24 cellular contexts compared by ENCODE assay signal in genomic region chr13:44410328-44410859, GRCh38. TPM values are rescaled to one million over a fixed set of nuclear protein-coding genes. Genes with fewer than 3 reads are reported as not detected.
DNase-seq lines count a peak whose midpoint lies in the region; ATAC-seq, FAIRE-seq and TF ChIP-seq lines count a peak whose summit lies in the region.
"Had no signal": no experiment of that assay in that cellular context is flagged by ENCODE, and none has a peak within 500 bp of the region (broad histone marks: within the 10 kb centered on the region; RNA-seq: fewer than 3 reads in every experiment).

No MANE protein-coding gene starts in this region.

- H3K4me1 Mint-ChIP-seq in activated CD4-positive, alpha-beta T cell treated with anti-CD3 and anti-CD28 coated beads for 36 hours, result peaks cover 6% of the 10 kb centered on the region

- no peak overlapping the region for H3K4me3 Mint-ChIP-seq in activated CD4-positive, alpha-beta T cell treated with anti-CD3 and anti-CD28 coated beads for 36 hours
- H3K4me3 Mint-ChIP-seq: stimulated activated naive CD8-positive, alpha-beta T cell treated with anti-CD3 and anti-CD28 coated beads, Interleukin-15, Interleukin-2, amounts not matched to agents 100 ng/mL and 50 ng/mL, for 24 hours; T-helper 2 cell treated with Interferon-gamma antibody and Interleukin-4, amounts not matched to agents 5 μg/mL and 100 μg/mL, for 36 hours; type B pancreatic cell had no signal

- no peak for TF ChIP-seq POLR2A in HepG2 (IDR thresholded peaks at IDR 0.05; ENCODE audit: insufficient read depth in 1 of 2, low read depth in 2 of 2, low read length in 2 of 2)
- no peak for TF ChIP-seq POLR2A in transverse colon (IDR thresholded peaks at IDR 0.05)

- H3K4me3 ChIP-seq in OCI-LY7 (ENCODE audit: low read depth, low read length, poor library complexity, severe bottlenecking) (no peak overlapping the region), HepG2 (replicated peaks in 1 of 3; ENCODE audit: insufficient read depth in 1 of 3, low read depth in 2 of 3, low read length in 3 of 3) (no peak overlapping the region), transverse colon (no peak overlapping the region)
- H3K4me3 ChIP-seq: A549, body of pancreas, esophagus squamous epithelium, lower lobe of right lung had no signal

- intact Hi-C loops in activated CD4-positive, alpha-beta T cell treated with anti-CD3 and anti-CD28 coated beads for 36 hours (cut with DNase I, micrococcal nuclease), result no loop called here
- intact Hi-C loops in OCI-LY7 (cut with micrococcal nuclease; ENCODE audit: unreplicated experiment) (no loop called here), HepG2 (cut with micrococcal nuclease; ENCODE audit: unreplicated experiment) (no loop called here), transverse colon (cut with DNase I; ENCODE audit: low total_unique reads) (no loop called here)

- POLR2A ChIA-PET in activated CD4-positive, alpha-beta T cell treated with anti-CD3 and anti-CD28 coated beads for 36 hours (lab: Charles Lee), result no interaction called here
- POLR2A ChIA-PET in OCI-LY7 (lab: Charles Lee), result no interaction called here
- POLR2A ChIA-PET in HepG2 (lab: Yijun Ruan, JAX), result no interaction called here

- TF ChIP-seq EP300 in HepG2 (IDR thresholded peaks at IDR 0.05; ENCODE audit: low read depth in 2 of 2, low read length in 2 of 2), result no peak
- no peak for TF ChIP-seq EP300 in HepG2 (CRISPR knock-in tag; IDR thresholded peaks at IDR 0.05; ENCODE audit: borderline replicate concordance)
- TF ChIP-seq EP300 in transverse colon (IDR thresholded peaks at IDR 0.05; ENCODE audit: low read depth), result no peak

- no peak overlapping the region for H3K9ac ChIP-seq in HepG2 (ENCODE audit: insufficient read depth, low read depth, low read length)

- CTCF ChIA-PET in activated CD4-positive, alpha-beta T cell treated with anti-CD3 and anti-CD28 coated beads for 36 hours (lab: Charles Lee), result no interaction called here
- CTCF ChIA-PET in OCI-LY7 (lab: Charles Lee; ENCODE audit: unreplicated experiment) (no interaction called here), HepG2 (lab: Yijun Ruan, JAX; ENCODE audit: low intra/inter-chr PET ratio, low total read pairs) (no interaction called here)

- TF ChIP-seq CTCF in OCI-LY7 (conservative IDR thresholded peaks at IDR 0.05; ENCODE audit: low read length) (peak; percentile 47; the same call in 1 of the 2 replicates), HepG2 (CRISPR knock-in tag; IDR thresholded peaks at IDR 0.05) (peak; percentile 44; the same call in 1 of the 2 replicates), transverse colon (IDR thresholded peaks at IDR 0.05) (no peak)

- peak; percentile 11 for DNase-seq in activated CD4-positive, alpha-beta T cell treated with anti-CD3 and anti-CD28 coated beads for 36 hours
- no peak for DNase-seq in activated CD4-positive, alpha-beta T cell treated with anti-CD3 and anti-CD28 coated beads for 4 hours
- DNase-seq in OCI-LY7 (ENCODE audit: low spot score) (peak; percentile 4), HepG2 (ENCODE audit: low spot score) (no peak), transverse colon (peak; percentile 40), NCI-H524 treated with DMSO at 0.1 percent for 48 hours (lab: John Stamatoyannopoulos, UW) (no peak)
- DNase-seq: activated CD8-positive, alpha-beta memory T cell treated with anti-CD3 and anti-CD28 coated beads, Interleukin-2, amount 50 U/mL, for 48 hours; effector memory CD4-positive, alpha-beta T cell; esophagus squamous epithelium; islet precursor cell; lower lobe of right lung; NCI-H1092 treated with DMSO at 0.1 percent for 48 hours; NCI-H2107; NCI-H510A treated with DMSO at 0.1 percent for 48 hours; stimulated activated CD4-positive, alpha-beta T cell treated with anti-CD3 and anti-CD28 coated beads, Interleukin-4, amount 100 ng/mL, for 4 hours had no signal

- H2AFZ ChIP-seq in OCI-LY7 (ENCODE audit: low read length) (no peak overlapping the region), HepG2 (ENCODE audit: low read length) (no peak overlapping the region)

- WGBS in HepG2 (ENCODE audit: low lambda C conversion rate), result 36% methylated on average over 6 of the region's 6 CpGs
- 71 to 72% methylated on average over 4 to 6 of the region's 6 CpGs for WGBS in transverse colon (ENCODE audit: low coverage in 1 of 2), 2 donors

- no peak overlapping the region for H3K4me2 ChIP-seq in OCI-LY7 (ENCODE audit: low read length)
- H3K4me2 ChIP-seq in HepG2 (ENCODE audit: low read depth, low read length), result peak overlapping the region; percentile 29; the same call in 1 of the 2 replicates
- H3K4me2 ChIP-seq: A549 had no signal

- no peaks in the 10 kb centered on the region; a peak in 2 of 5 replicates for H3K27me3 ChIP-seq in HepG2 (ENCODE audit: control insufficient read depth in 1 of 2, insufficient read depth in 2 of 2, low read length in 2 of 2)
- H3K27me3 ChIP-seq in transverse colon, result no peaks in the 10 kb centered on the region
- H3K27me3 ChIP-seq: body of pancreas, esophagus squamous epithelium had no signal

- H3K9me3 Mint-ChIP-seq in activated CD4-positive, alpha-beta T cell treated with anti-CD3 and anti-CD28 coated beads for 36 hours (ENCODE audit: low read depth), result no peaks in the 10 kb centered on the region
- H3K9me3 Mint-ChIP-seq: stimulated activated naive CD8-positive, alpha-beta T cell treated with anti-CD3 and anti-CD28 coated beads, Interleukin-15, Interleukin-2, amounts not matched to agents 100 ng/mL and 50 ng/mL, for 24 hours; T-helper 2 cell treated with Interferon-gamma antibody and Interleukin-4, amounts not matched to agents 5 μg/mL and 100 μg/mL, for 36 hours; type B pancreatic cell had no signal

- H3K36me3 ChIP-seq in OCI-LY7 (ENCODE audit: insufficient read depth, low read length), result no peaks in the 10 kb centered on the region
- H3K36me3 ChIP-seq in HepG2 (replicated peaks in 1 of 2; ENCODE audit: control insufficient read depth in 1 of 2, insufficient read depth in 2 of 2, low read length in 2 of 2), result no peaks in the 10 kb centered on the region
- H3K36me3 ChIP-seq in transverse colon, result no peaks in the 10 kb centered on the region
- H3K36me3 ChIP-seq: esophagus squamous epithelium, lower lobe of right lung had no signal

- no peak for TF ChIP-seq RAD21 in HepG2 (CRISPR knock-in tag; IDR thresholded peaks at IDR 0.05)

- H3K9me2 ChIP-seq in OCI-LY7 (ENCODE audit: insufficient read depth, low read length), result no peaks in the 10 kb centered on the region

- H3K9me3 ChIP-seq in OCI-LY7 (ENCODE audit: low read length) (no peaks in the 10 kb centered on the region), HepG2 (ENCODE audit: low read length) (no peaks in the 10 kb centered on the region), transverse colon (no peaks in the 10 kb centered on the region)
- H3K9me3 ChIP-seq: A549, body of pancreas, esophagus squamous epithelium, lower lobe of right lung had no signal

- peak; percentile 54 for FAIRE-seq in HepG2 (lab: Jason Lieb, UNC)
- FAIRE-seq: A549 had no signal

- H3K27ac ChIP-seq in OCI-LY7 (ENCODE audit: low read depth, low read length, poor library complexity, severe bottlenecking) (no peak overlapping the region), HepG2 (ENCODE audit: extremely low read length, insufficient read depth, low read length) (no peak overlapping the region), transverse colon (no peak overlapping the region)
- H3K27ac ChIP-seq: body of pancreas, esophagus squamous epithelium, lower lobe of right lung, VCaP had no signal

- in situ Hi-C loops in HepG2 (cut with HindIII; ENCODE audit: extremely low pct_ligation_motif_present, low pct_unique_long_range_greater_than_20kb), result no loop called here
- in situ Hi-C loops in transverse colon (cut with MboI; ENCODE audit: low pct_ligation_motif_present in 1 of 4, low pct_unique_long_range_greater_than_20kb in 1 of 4, low sequenced_read_pairs in 3 of 4), result no loop called here

- H3K79me2 ChIP-seq in OCI-LY7 (ENCODE audit: insufficient read depth, low read depth, low read length) (no peaks in the 10 kb centered on the region), HepG2 (ENCODE audit: insufficient read depth, low read length) (no peaks in the 10 kb centered on the region)

- no peaks in the 10 kb centered on the region for H3K36me3 Mint-ChIP-seq in activated CD4-positive, alpha-beta T cell treated with anti-CD3 and anti-CD28 coated beads for 36 hours (ENCODE audit: low read depth)
- H3K36me3 Mint-ChIP-seq: type B pancreatic cell had no signal

- H4K20me1 ChIP-seq in OCI-LY7 (ENCODE audit: insufficient read depth, low read length), result no peaks in the 10 kb centered on the region
- no peaks in the 10 kb centered on the region for H4K20me1 ChIP-seq in HepG2 (ENCODE audit: insufficient read depth, low read length)

- H3K4me1 ChIP-seq in OCI-LY7 (ENCODE audit: insufficient read depth, low read length, poor library complexity, severe bottlenecking) (no peaks in the 10 kb centered on the region), HepG2 (ENCODE audit: insufficient read depth, low read length) (peaks cover 41% of the 10 kb centered on the region), transverse colon (peaks cover 0 to 5% (median 4%) of the 10 kb centered on the region in 4 donors)
- H3K4me1 ChIP-seq: A549, body of pancreas, lower lobe of right lung had no signal

- no peak overlapping the region for H3K27ac Mint-ChIP-seq in activated CD4-positive, alpha-beta T cell treated with anti-CD3 and anti-CD28 coated beads for 36 hours
- H3K27ac Mint-ChIP-seq: stimulated activated naive CD8-positive, alpha-beta T cell treated with anti-CD3 and anti-CD28 coated beads, Interleukin-15, Interleukin-2, amounts not matched to agents 100 ng/mL and 50 ng/mL, for 24 hours; T-helper 2 cell treated with Interferon-gamma antibody and Interleukin-4, amounts not matched to agents 5 μg/mL and 100 μg/mL, for 36 hours; type B pancreatic cell had no signal

- ATAC-seq in activated CD4-positive, alpha-beta T cell treated with anti-CD3 and anti-CD28 coated beads for 36 hours, result no peak
- ATAC-seq in HepG2 (peak; percentile 57), GM19328 (IDR thresholded peaks at IDR 0.05; ENCODE audit: unreplicated experiment) (no peak), HG03521 (IDR thresholded peaks at IDR 0.05; ENCODE audit: unreplicated experiment) (no peak)
- ATAC-seq: A549, body of pancreas, lower lobe of right lung, SK-N-SH treated with all-trans-retinoic acid at 6 μM for 48 hours had no signal

- peaks cover 2% of the 10 kb centered on the region for H3K27me3 Mint-ChIP-seq in activated CD4-positive, alpha-beta T cell treated with anti-CD3 and anti-CD28 coated beads for 36 hours

- BruUV-seq in OCI-LY7 (replicated peaks; lab: Mats Ljungman, UMichigan) (no TSS peak), HepG2 (replicated peaks; lab: Mats Ljungman, UMichigan) (no TSS peak)

RNA-seq across cellular contexts. Expression of gene SERP2, which starts 36.8 kb away (rescaled TPM):
- under 1 TPM; 0.63 to 0.98 TPM for total RNA-seq in activated CD4-positive, alpha-beta T cell treated with anti-CD3 and anti-CD28 coated beads for 36 hours
- total RNA-seq in OCI-LY7 (2014; rRNA removed; shearing (Covaris generic)), result not detected in 2 replicates
- total RNA-seq in OCI-LY7 (2022), result not detected in 2 replicates
- not detected in 2 replicates for total RNA-seq in HepG2 (2016; rRNA removed; fragmentation: Illumina TruSeq; extraction: Trizol)
- total RNA-seq in HepG2 (2016; cell fraction: cytosol; rRNA removed; fragmentation: Illumina TruSeq; extraction: Trizol; ENCODE audit: low read depth), result not detected in 2 replicates
- total RNA-seq in HepG2 (2016; cell fraction: insoluble cytoplasmic fraction; rRNA removed; fragmentation: Illumina TruSeq; extraction: Trizol), result not detected in 2 replicates
- total RNA-seq in HepG2 (2016; cell fraction: membrane; rRNA removed; fragmentation: Illumina TruSeq; extraction: Trizol), result not detected in 2 replicates
- not detected in 2 replicates for total RNA-seq in HepG2 (2016; cell fraction: nucleus; rRNA removed; fragmentation: Illumina TruSeq; extraction: Trizol)
- polyA plus RNA-seq in HepG2 (2011; rRNA removed), result not detected in 2 replicates
- polyA plus RNA-seq in HepG2 (2011; cell fraction: cytosol; rRNA removed), result not detected in 2 replicates
- not detected in 2 replicates for polyA plus RNA-seq in HepG2 (2011; cell fraction: nucleus; rRNA removed)
- not detected in 2 replicates for polyA plus RNA-seq in HepG2 (2012)
- not detected in 2 replicates for polyA plus RNA-seq in HepG2 (2016; cell fraction: cytosol; fragmentation: Illumina TruSeq; extraction: Trizol; ENCODE audit: low read depth)
- not detected in 2 replicates for polyA plus RNA-seq in HepG2 (2016; cell fraction: insoluble cytoplasmic fraction; fragmentation: Illumina TruSeq; extraction: Trizol; ENCODE audit: low read depth)
- not detected in 2 replicates for polyA plus RNA-seq in HepG2 (2016; cell fraction: membrane; fragmentation: Illumina TruSeq; extraction: Trizol; ENCODE audit: low read depth)
- not detected in 2 replicates for polyA plus RNA-seq in HepG2 (2016; cell fraction: nucleus; fragmentation: Illumina TruSeq; extraction: Trizol; ENCODE audit: insufficient read depth, low read depth)
- polyA minus RNA-seq in HepG2 (2011; rRNA and poly(A)+ RNA removed; ENCODE audit: low replicate concordance), result not detected in 2 replicates
- not detected in 2 replicates for polyA minus RNA-seq in HepG2 (2011; cell fraction: cytosol; rRNA and poly(A)+ RNA removed)
- polyA minus RNA-seq in HepG2 (2011; cell fraction: nucleus; rRNA and poly(A)+ RNA removed), result not detected in 2 replicates
- total RNA-seq in transverse colon, result 1 to 10 TPM in 2 of 4 donors, not detected in 2; 1.8 to 2.4 TPM
- polyA plus RNA-seq: A549 had no signal

Comparison
In these comparisons a context has a peak if more than half of its experiments do, and no peak if none do; other contexts are left out.
1. DNase-seq: peak in activated CD4-positive, alpha-beta T cell treated with anti-CD3 and anti-CD28 coated beads for 36 hours (single experiment), OCI-LY7 (single experiment) and transverse colon (single experiment); none in activated CD4-positive, alpha-beta T cell treated with anti-CD3 and anti-CD28 coated beads for 4 hours (0 of 2), HepG2 (single experiment) and NCI-H524 treated with DMSO at 0.1 percent for 48 hours (single experiment).
2. CTCF ChIP-seq: peak in OCI-LY7 (single experiment) and HepG2 (single experiment); none in transverse colon (0 of 5).